ENCODE assay signal across 8 cellular contexts in the genomic region with DNA sequence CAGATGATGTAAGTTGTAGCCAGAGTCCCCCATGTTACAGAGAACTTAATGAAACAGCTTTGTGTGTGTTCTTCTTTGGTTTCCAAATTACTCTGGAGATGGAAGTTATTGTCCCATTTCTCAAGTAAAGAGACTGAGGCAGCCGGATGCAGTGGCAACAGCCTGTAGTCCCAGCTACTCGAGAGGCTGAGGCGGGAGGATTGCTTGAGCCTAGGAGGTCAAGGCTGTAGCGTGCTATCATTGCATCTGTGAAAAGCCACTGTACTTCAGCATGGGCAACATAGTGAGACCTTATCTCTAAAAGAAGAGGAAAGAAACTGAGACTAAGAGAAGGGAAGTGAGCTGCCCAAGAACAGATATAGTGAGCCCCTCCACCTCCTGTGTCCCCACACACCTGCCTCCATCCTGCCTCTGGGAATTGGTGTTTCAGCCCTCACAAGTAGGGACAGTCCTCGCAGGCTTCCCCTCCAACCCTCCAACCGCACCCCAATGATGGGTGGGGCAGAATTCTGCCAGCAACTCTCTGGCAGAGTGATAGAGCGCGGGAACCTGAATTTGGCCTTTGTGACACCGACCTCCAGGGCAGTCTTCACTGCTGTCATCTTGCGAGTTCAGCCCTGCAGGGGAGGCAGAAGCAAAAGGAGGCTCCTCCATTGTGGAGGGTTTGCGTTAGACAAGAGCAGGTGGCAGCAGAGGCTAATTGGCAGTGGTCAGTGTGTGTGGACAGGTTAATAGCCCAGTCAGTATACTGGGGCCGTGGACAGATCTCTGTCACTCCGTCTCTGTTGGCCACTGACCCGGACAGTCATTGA.
DNase-seq lines count a peak whose midpoint lies in the region; ATAC-seq and TF ChIP-seq lines count a peak whose summit lies in the region.

No MANE protein-coding gene starts in this region.

- H3K4me1 ChIP-seq in HEK293 (ENCODE audit: control insufficient read depth, insufficient read depth, low read length) (peaks cover 12% of the 10 kb centered on the region), adipocyte (ENCODE audit: control insufficient read depth, insufficient read depth, low read length) (peaks cover 28% of the 10 kb centered on the region)

- peaks cover 2% of the 10 kb centered on the region for H3K36me3 Mint-ChIP-seq in memory B cell

- no peaks in the 10 kb centered on the region for H3K9me3 Mint-ChIP-seq in memory B cell

- H3K27me3 Mint-ChIP-seq in memory B cell, result no peaks in the 10 kb centered on the region

- H3K27me3 ChIP-seq in adipocyte (replicated peaks; ENCODE audit: control insufficient read depth, insufficient read depth, low read length), result no peaks in the 10 kb centered on the region

- CTCF ChIA-PET in HEK293 (lab: Yijun Ruan, JAX), result interaction anchor here (0.5 to 7.0 kb wide), 11 partner anchors 12 to 156 kb away, joined by 3 to 138 read pairs (median 5); a partner anchor contains a TSS

- peak overlapping the region; percentile 86 for H3K4me3 Mint-ChIP-seq in memory B cell

- H3K9me3 ChIP-seq in HEK293 (ENCODE audit: control insufficient read depth, insufficient read depth, low read depth, low read length) (no peaks in the 10 kb centered on the region), adipocyte (ENCODE audit: control insufficient read depth, low read length) (no peaks in the 10 kb centered on the region)

- H3K36me3 ChIP-seq in HEK293 (ENCODE audit: control insufficient read depth in 2 of 2, insufficient read depth in 1 of 2, low read length in 2 of 2), result peaks cover 3 to 14% of the 10 kb centered on the region in 2 experiments; a peak in 2 of 3 replicates
- H3K36me3 ChIP-seq in adipocyte (ENCODE audit: control insufficient read depth, insufficient read depth, low read length, severe bottlenecking), result no peaks in the 10 kb centered on the region

- H3K27ac ChIP-seq in 22Rv1 (peak overlapping the region; percentile 74), HEK293 (ENCODE audit: extremely low read depth, low read depth, low read length) (peak overlapping the region; percentile 90; the same call in 1 of the 2 replicates)

- peaks cover 40% of the 10 kb centered on the region for H3K4me1 Mint-ChIP-seq in memory B cell

- peak overlapping the region; percentile 85 for H3K4me3 ChIP-seq in HEK293 (ENCODE audit: low read depth, low read length)
- peak overlapping the region; percentile 81 for H3K4me3 ChIP-seq in adipocyte (ENCODE audit: low read length)

- peak overlapping the region; percentile 94 for H3K27ac Mint-ChIP-seq in memory B cell

- no peak for DNase-seq in adipocyte (ENCODE audit: low read depth)
- no peak for DNase-seq in memory B cell (ENCODE audit: low spot score in 2 of 2)
- DNase-seq in NCI-H1930 (lab: John Stamatoyannopoulos, UW), result no peak
- DNase-seq in HPDE6-E6E7 (ENCODE audit: extremely low spot score), result no peak

- POLR2A ChIA-PET in HEK293 (lab: Yijun Ruan, JAX), result interaction anchor here (1.6 to 6.5 kb wide), 6 partner anchors 10 to 25 kb away, joined by 5 to 85 read pairs (median 58); a partner anchor contains a TSS

- no peak for TF ChIP-seq CTCF in 22Rv1 (IDR thresholded peaks at IDR 0.05)
- TF ChIP-seq CTCF in HEK293 (tag by site-specific recombination; IDR thresholded peaks at IDR 0.05), result no peak

- peak overlapping the region; percentile 82 for H3K9ac ChIP-seq in adipocyte (ENCODE audit: low read length)

- ATAC-seq in memory B cell (ENCODE audit: low read depth) (no peak), GM21717 (IDR thresholded peaks at IDR 0.05; ENCODE audit: unreplicated experiment) (no peak), GM19351 (IDR thresholded peaks at IDR 0.05; ENCODE audit: unreplicated experiment) (no peak)

TF ChIP-seq in HEK293, 187 proteins besides CTCF, POLR2A, EP300 and RAD21:
- TF ChIP-seq, protein P1, sequence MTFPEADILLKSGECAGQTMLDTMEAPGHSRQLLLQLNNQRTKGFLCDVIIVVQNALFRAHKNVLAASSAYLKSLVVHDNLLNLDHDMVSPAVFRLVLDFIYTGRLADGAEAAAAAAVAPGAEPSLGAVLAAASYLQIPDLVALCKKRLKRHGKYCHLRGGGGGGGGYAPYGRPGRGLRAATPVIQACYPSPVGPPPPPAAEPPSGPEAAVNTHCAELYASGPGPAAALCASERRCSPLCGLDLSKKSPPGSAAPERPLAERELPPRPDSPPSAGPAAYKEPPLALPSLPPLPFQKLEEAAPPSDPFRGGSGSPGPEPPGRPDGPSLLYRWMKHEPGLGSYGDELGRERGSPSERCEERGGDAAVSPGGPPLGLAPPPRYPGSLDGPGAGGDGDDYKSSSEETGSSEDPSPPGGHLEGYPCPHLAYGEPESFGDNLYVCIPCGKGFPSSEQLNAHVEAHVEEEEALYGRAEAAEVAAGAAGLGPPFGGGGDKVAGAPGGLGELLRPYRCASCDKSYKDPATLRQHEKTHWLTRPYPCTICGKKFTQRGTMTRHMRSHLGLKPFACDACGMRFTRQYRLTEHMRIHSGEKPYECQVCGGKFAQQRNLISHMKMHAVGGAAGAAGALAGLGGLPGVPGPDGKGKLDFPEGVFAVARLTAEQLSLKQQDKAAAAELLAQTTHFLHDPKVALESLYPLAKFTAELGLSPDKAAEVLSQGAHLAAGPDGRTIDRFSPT (tag by site-specific recombination; IDR thresholded peaks at IDR 0.05), result peak; percentile 63; the same call in 1 of the 2 replicates
- TF ChIP-seq ZSCAN30 (tag by site-specific recombination; IDR thresholded peaks at IDR 0.05) (peak; percentile 51; the same call in 1 of the 2 replicates), BCL11A (tag by site-specific recombination; IDR thresholded peaks at IDR 0.05; ENCODE audit: low read depth) (peak; percentile 64), ZNF121 (tag by site-specific recombination; IDR thresholded peaks at IDR 0.05) (peak; percentile 89), KLF9 (tag by site-specific recombination; IDR thresholded peaks at IDR 0.05; ENCODE audit: low read depth) (peak; percentile 23; the same call in 1 of the 2 replicates), ZNF24 (tag by site-specific recombination; IDR thresholded peaks at IDR 0.05) (0 out of 2 replicates have a peak, but pooled peaks have one; percentile 34), KLF1 (tag by site-specific recombination; IDR thresholded peaks at IDR 0.05) (peak; percentile 33), KLF8 (tag by site-specific recombination; IDR thresholded peaks at IDR 0.05) (no peak), ZNF211 (tag by site-specific recombination; IDR thresholded peaks at IDR 0.05; ENCODE audit: low read depth) (no peak), ZFP37 (tag by site-specific recombination; IDR thresholded peaks at IDR 0.05) (no peak)
- TF ChIP-seq, protein P2, sequence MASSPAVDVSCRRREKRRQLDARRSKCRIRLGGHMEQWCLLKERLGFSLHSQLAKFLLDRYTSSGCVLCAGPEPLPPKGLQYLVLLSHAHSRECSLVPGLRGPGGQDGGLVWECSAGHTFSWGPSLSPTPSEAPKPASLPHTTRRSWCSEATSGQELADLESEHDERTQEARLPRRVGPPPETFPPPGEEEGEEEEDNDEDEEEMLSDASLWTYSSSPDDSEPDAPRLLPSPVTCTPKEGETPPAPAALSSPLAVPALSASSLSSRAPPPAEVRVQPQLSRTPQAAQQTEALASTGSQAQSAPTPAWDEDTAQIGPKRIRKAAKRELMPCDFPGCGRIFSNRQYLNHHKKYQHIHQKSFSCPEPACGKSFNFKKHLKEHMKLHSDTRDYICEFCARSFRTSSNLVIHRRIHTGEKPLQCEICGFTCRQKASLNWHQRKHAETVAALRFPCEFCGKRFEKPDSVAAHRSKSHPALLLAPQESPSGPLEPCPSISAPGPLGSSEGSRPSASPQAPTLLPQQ (tag by site-specific recombination; IDR thresholded peaks at IDR 0.05), result peak; percentile 13; the same call in 1 of the 2 replicates
- TF ChIP-seq, protein P3, sequence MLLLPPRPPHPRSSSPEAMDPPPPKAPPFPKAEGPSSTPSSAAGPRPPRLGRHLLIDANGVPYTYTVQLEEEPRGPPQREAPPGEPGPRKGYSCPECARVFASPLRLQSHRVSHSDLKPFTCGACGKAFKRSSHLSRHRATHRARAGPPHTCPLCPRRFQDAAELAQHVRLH (tag by site-specific recombination; IDR thresholded peaks at IDR 0.05), result peak; percentile 75; the same call in 1 of the 2 replicates
